Comparison of ENCODE assay signal across 26 cellular contexts in genomic region chr11:71130106-71130505, GRCh38.
"Had no signal": no experiment of that assay in that cellular context is flagged by ENCODE, and none has a peak within 500 bp of the region (broad histone marks: within the 10 kb centered on the region; RNA-seq: fewer than 3 reads in every experiment).

No MANE protein-coding gene starts in this region.

- H3K9me3 ChIP-seq: adrenal gland, ascending aorta, esophagus squamous epithelium, gastroesophageal sphincter, mucosa of descending colon, thyroid gland, upper lobe of right lung had no signal

- H3K27ac ChIP-seq: adrenal gland, ascending aorta, brain microvascular endothelial cell, gastroesophageal sphincter, thyroid gland, upper lobe of right lung, VCaP had no signal

- H3K4me3 ChIP-seq: adrenal gland, ascending aorta, esophagus squamous epithelium, gastroesophageal sphincter, mucosa of descending colon, thyroid gland, upper lobe of right lung had no signal

- ATAC-seq: activated CD8-positive, alpha-beta T cell treated with anti-CD3 and anti-CD28 coated beads, Interleukin-2, amount 10 ng/mL, durations not matched to agents 7 days and 5 days; activated naive CD4-positive, alpha-beta T cell treated with anti-CD3 and anti-CD28 coated beads, Interleukin-2, amount 50 U/mL, for 72 hours; activated T-helper 17 cell treated with anti-CD3 and anti-CD28 coated beads, Interleukin-2, amount 50 U/mL, for 72 hours; gastroesophageal sphincter; left colon; mucosa of descending colon; sciatic nerve; stimulated activated naive CD8-positive, alpha-beta T cell treated with anti-CD3 and anti-CD28 coated beads, Interleukin-15, Interleukin-2, amounts not matched to agents 100 U/mL and 50 U/mL, for 24 hours; T-cell; upper lobe of right lung had no signal

- H3K9me3 Mint-ChIP-seq: activated naive CD4-positive, alpha-beta T cell treated with anti-CD3 and anti-CD28 coated beads, Interleukin-2, amount 50 U/mL, for 72 hours; activated T-helper 17 cell treated with anti-CD3 and anti-CD28 coated beads, Interleukin-2, amount 50 U/mL, for 72 hours; central memory CD8-positive, alpha-beta T cell; T-helper 2 cell treated with Interferon-gamma antibody and Interleukin-4, amounts not matched to agents 5 μg/mL and 100 μg/mL, for 36 hours had no signal

- H3K27me3 ChIP-seq: adrenal gland, ascending aorta, brain microvascular endothelial cell, esophagus squamous epithelium, gastroesophageal sphincter, thyroid gland, upper lobe of right lung had no signal

- H3K4me1 Mint-ChIP-seq: activated T-helper 17 cell treated with anti-CD3 and anti-CD28 coated beads, Interleukin-2, amount 50 U/mL, for 72 hours; central memory CD8-positive, alpha-beta T cell; T-cell had no signal

- DNase-seq: activated CD4-positive, alpha-beta T cell treated with anti-CD3 and anti-CD28 coated beads, Interleukin-2, amount 50 U/mL, for 1 hour; activated CD4-positive, CD25-positive, alpha-beta regulatory T cell treated with anti-CD3 and anti-CD28 coated beads, Interleukin-2, amount 50 U/mL, for 72 hours; activated CD8-positive, alpha-beta T cell treated with anti-CD3 and anti-CD28 coated beads, Interleukin-2, amount 10 ng/mL, durations not matched to agents 7 days and 5 days; activated T-cell treated with anti-CD3 and anti-CD28 coated beads, Interleukin-2, amount 50 U/mL, for 1 hour; adrenal gland; brain microvascular endothelial cell; effector memory CD4-positive, alpha-beta T cell; esophagus squamous epithelium; islet precursor cell; left colon; mesendoderm; mucosa of descending colon; naive B cell; stimulated activated CD4-positive, alpha-beta T cell treated with anti-CD3 and anti-CD28 coated beads, Interleukin-4, amount 100 ng/mL, for 4 hours; stimulated activated naive CD8-positive, alpha-beta T cell treated with anti-CD3 and anti-CD28 coated beads, Interleukin-15, Interleukin-2, amounts not matched to agents 100 U/mL and 50 U/mL, for 24 hours; T-cell; upper lobe of right lung had no signal

- H3K4me3 Mint-ChIP-seq: activated CD8-positive, alpha-beta T cell treated with anti-CD3 and anti-CD28 coated beads, Interleukin-2, amount 10 ng/mL, durations not matched to agents 7 days and 5 days; activated T-helper 17 cell treated with anti-CD3 and anti-CD28 coated beads, Interleukin-2, amount 50 U/mL, for 72 hours; central memory CD8-positive, alpha-beta T cell; naive B cell; T-cell; T-helper 2 cell treated with Interferon-gamma antibody and Interleukin-4, amounts not matched to agents 5 μg/mL and 100 μg/mL, for 36 hours had no signal

- H3K27ac Mint-ChIP-seq: activated CD8-positive, alpha-beta T cell treated with anti-CD3 and anti-CD28 coated beads, Interleukin-2, amount 10 ng/mL, durations not matched to agents 7 days and 5 days; activated naive CD4-positive, alpha-beta T cell treated with anti-CD3 and anti-CD28 coated beads, Interleukin-2, amount 50 U/mL, for 72 hours; activated T-helper 17 cell treated with anti-CD3 and anti-CD28 coated beads, Interleukin-2, amount 50 U/mL, for 72 hours; naive B cell; T-cell; T-helper 2 cell treated with Interferon-gamma antibody and Interleukin-4, amounts not matched to agents 5 μg/mL and 100 μg/mL, for 36 hours had no signal

- H3K36me3 ChIP-seq: adrenal gland, ascending aorta, brain microvascular endothelial cell, esophagus squamous epithelium, gastroesophageal sphincter, thyroid gland, upper lobe of right lung had no signal

- H3K36me3 Mint-ChIP-seq: activated naive CD4-positive, alpha-beta T cell treated with anti-CD3 and anti-CD28 coated beads, Interleukin-2, amount 50 U/mL, for 72 hours; naive B cell; T-cell had no signal

- H3K4me1 ChIP-seq: adrenal gland, ascending aorta, gastroesophageal sphincter, thyroid gland, upper lobe of right lung had no signal
